In genomic region chrX:141989802-141990201, GRCh38 we compare ENCODE assay signal across 28 cellular contexts.
DNase-seq lines count a peak whose midpoint lies in the region; ATAC-seq lines count a peak whose summit lies in the region.
"Had no signal": no experiment of that assay in that cellular context is flagged by ENCODE, and none has a peak within 500 bp of the region (broad histone marks: within the 10 kb centered on the region; RNA-seq: fewer than 3 reads in every experiment).

No MANE protein-coding gene starts in this region.

- no peaks in the 10 kb centered on the region for H3K4me1 Mint-ChIP-seq in T-helper 17 cell
- H3K4me1 Mint-ChIP-seq: CD8-positive, alpha-beta memory T cell; IgD-negative memory B cell; neural progenitor cell had no signal

- ATAC-seq in T-helper 17 cell (no peak), GM21515 (IDR thresholded peaks at IDR 0.05; ENCODE audit: unreplicated experiment) (no peak), GM18520 (IDR thresholded peaks at IDR 0.05; ENCODE audit: unreplicated experiment) (no peak)
- ATAC-seq: activated CD8-positive, alpha-beta T cell treated with anti-CD3 and anti-CD28 coated beads for 36 hours; right lobe of liver had no signal

- H3K4me3 Mint-ChIP-seq in T-helper 17 cell = no peak overlapping the region
- H3K4me3 Mint-ChIP-seq: activated CD8-positive, alpha-beta T cell treated with anti-CD3 and anti-CD28 coated beads for 36 hours; CD8-positive, alpha-beta memory T cell; IgD-negative memory B cell; neural progenitor cell had no signal

- H3K36me3 Mint-ChIP-seq in T-helper 17 cell (ENCODE audit: low read depth) = no peaks in the 10 kb centered on the region
- H3K36me3 Mint-ChIP-seq: CD8-positive, alpha-beta memory T cell; IgD-negative memory B cell; neural progenitor cell had no signal

- no peak overlapping the region for H3K27ac Mint-ChIP-seq in T-helper 17 cell
- H3K27ac Mint-ChIP-seq: activated CD8-positive, alpha-beta T cell treated with anti-CD3 and anti-CD28 coated beads for 36 hours; CD8-positive, alpha-beta memory T cell; IgD-negative memory B cell; neural progenitor cell had no signal

- H3K9me3 ChIP-seq in T-helper 17 cell (ENCODE audit: control insufficient read depth, low read length, poor library complexity, severe bottlenecking) = no peaks in the 10 kb centered on the region
- H3K9me3 ChIP-seq: left ventricle myocardium inferior, right lobe of liver, stomach, tibial artery had no signal

- peak; percentile 8 for DNase-seq in COLO829 (ENCODE audit: low spot score)
- peak; percentile 43 for DNase-seq in HS-27A (ENCODE audit: low read depth)
- DNase-seq in amniotic epithelial cell (ENCODE audit: low read depth) = peak; percentile 1
- peak; percentile 40 for DNase-seq in iris pigment epithelial cell (ENCODE audit: low read depth)
- no peak for DNase-seq in T-helper 17 cell
- no peak for DNase-seq in activated naive CD4-positive, alpha-beta T cell (lab: John Stamatoyannopoulos, UW)
- DNase-seq: activated CD8-positive, alpha-beta T cell treated with anti-CD3 and anti-CD28 coated beads for 36 hours; activated naive CD4-positive, alpha-beta T cell treated with anti-CD3 and anti-CD28 coated beads, Interleukin-2, amount 50 U/mL, for 16 hours; amygdala; CD8-positive, alpha-beta memory T cell; DMS 273 treated with DMSO at 0.1 percent for 48 hours; effector CD4-positive, alpha-beta T cell; glutamatergic neuron; left ventricle myocardium inferior; mesenchymal stem cell; NCI-H1048; NCI-H187 treated with DMSO at 0.1 percent for 48 hours; NCI-H2171; NCI-H510A; right lobe of liver; stimulated activated CD4-positive, alpha-beta T cell treated with anti-CD3 and anti-CD28 coated beads, Interleukin-12 subunit alpha, Interleukin-12 subunit beta, amount 100 ng/mL, for 4 hours; stimulated activated CD4-positive, alpha-beta T cell treated with anti-CD3 and anti-CD28 coated beads, Interleukin-4, amount 100 ng/mL, for 1 hour; stomach had no signal

- H3K27me3 Mint-ChIP-seq in T-helper 17 cell = no peaks in the 10 kb centered on the region
- H3K27me3 Mint-ChIP-seq: activated CD8-positive, alpha-beta T cell treated with anti-CD3 and anti-CD28 coated beads for 36 hours; CD8-positive, alpha-beta memory T cell; IgD-negative memory B cell had no signal

Comparison
In these comparisons a context has a peak if more than half of its experiments do, and no peak if none do; other contexts are left out.
1. DNase-seq: peak in COLO829 (single experiment), HS-27A (single experiment), amniotic epithelial cell (single experiment) and iris pigment epithelial cell (single experiment); none in T-helper 17 cell (0 of 3) and activated naive CD4-positive, alpha-beta T cell (0 of 4).